18 cellular contexts compared by ENCODE assay signal in the genomic region with DNA sequence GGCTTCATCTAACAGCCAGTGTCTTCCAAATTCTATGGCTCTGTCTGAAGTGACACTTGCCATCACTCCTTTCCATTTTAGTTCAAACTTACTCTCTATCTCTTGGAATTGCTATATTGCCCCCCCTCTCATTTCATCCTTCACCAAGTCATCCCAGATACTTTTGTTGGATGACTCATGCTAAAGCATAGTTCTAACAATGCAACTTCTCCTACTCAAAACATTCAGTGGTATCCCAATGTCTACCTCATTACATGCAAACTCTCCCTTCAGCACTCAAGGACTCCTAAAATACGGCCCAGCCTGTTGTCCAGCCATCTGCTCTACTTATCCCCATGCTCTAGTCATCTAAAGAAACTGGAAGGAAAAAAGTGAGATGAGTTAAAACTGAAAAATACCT.
"Had no signal": no experiment of that assay in that cellular context is flagged by ENCODE, and none has a peak within 500 bp of the region (broad histone marks: within the 10 kb centered on the region; RNA-seq: fewer than 3 reads in every experiment).

No MANE protein-coding gene starts in this region.

- H3K36me3 ChIP-seq: esophagus muscularis mucosa, pancreas, sigmoid colon, thoracic aorta, upper lobe of left lung had no signal

- ATAC-seq: activated CD4-positive, CD25-positive, alpha-beta regulatory T cell treated with anti-CD3 and anti-CD28 coated beads, Interleukin-2, amount 50 U/mL, for 24 hours; activated CD8-positive, alpha-beta T cell treated with anti-CD3 and anti-CD28 coated beads, Interleukin-2, amount 10 ng/mL, durations not matched to agents 7 days and 5 days; left cardiac atrium; naive thymus-derived CD8-positive, alpha-beta T cell; pancreas; stimulated activated memory B cell treated with anti-CD40 and anti-IgM and Interleukin-4, amounts not matched to agents 10 μg/mL and 1 μg/mL and 100 μg/mL, for 72 hours had no signal

- H3K27me3 ChIP-seq: esophagus muscularis mucosa, pancreas, sigmoid colon, upper lobe of left lung had no signal

- H3K9me3 ChIP-seq: esophagus muscularis mucosa, pancreas, sigmoid colon, thoracic aorta, upper lobe of left lung had no signal

- DNase-seq: activated CD4-positive, alpha-beta T cell treated with anti-CD3 and anti-CD28 coated beads, Interleukin-2, amount 10 ng/mL, durations not matched to agents 7 days and 5 days; activated CD8-positive, alpha-beta T cell treated with anti-CD3 and anti-CD28 coated beads, Interleukin-2, amount 10 ng/mL, durations not matched to agents 7 days and 5 days; activated naive CD4-positive, alpha-beta T cell treated with Interleukin-2 at 50 U/mL for 16 hours; activated naive CD8-positive, alpha-beta T cell treated with anti-CD3 and anti-CD28 coated beads, Interleukin-2, amount 10 ng/mL, durations not matched to agents 7 days and 5 days; activated T-cell treated with anti-CD3 and anti-CD28 coated beads, Interleukin-2, amount 50 U/mL, for 24 hours; amygdala; left cardiac atrium; naive thymus-derived CD8-positive, alpha-beta T cell; pancreas; sigmoid colon; stimulated activated CD4-positive, alpha-beta T cell treated with anti-CD3 and anti-CD28 coated beads, Interleukin-4, amount 100 ng/mL, for 4 hours; T1000; upper lobe of left lung had no signal

- H3K4me3 ChIP-seq: coronary artery, esophagus muscularis mucosa, pancreas, sigmoid colon, thoracic aorta, upper lobe of left lung had no signal

- H3K4me1 ChIP-seq: esophagus muscularis mucosa, pancreas, sigmoid colon, upper lobe of left lung had no signal
